Comparison of ENCODE assay signal across 9 cellular contexts in genomic region chr12:54352891-54353874, GRCh38. TPM values are rescaled to one million over a fixed set of nuclear protein-coding genes. Genes with fewer than 3 reads are reported as not detected.
DNase-seq lines count a peak whose midpoint lies in the region; ATAC-seq and TF ChIP-seq lines count a peak whose summit lies in the region.
"Had no signal": no experiment of that assay in that cellular context is flagged by ENCODE, and none has a peak within 500 bp of the region (broad histone marks: within the 10 kb centered on the region; RNA-seq: fewer than 3 reads in every experiment).

No MANE protein-coding gene starts in this region.

- no peak for ATAC-seq in activated CD4-positive, alpha-beta T cell treated with anti-CD3 and anti-CD28 coated beads for 36 hours
- peak; percentile 92 to 97 (median 93) for ATAC-seq in right lobe of liver
- no peak for ATAC-seq in HG03025 (IDR thresholded peaks at IDR 0.05; ENCODE audit: low FRiP score, unreplicated experiment)
- ATAC-seq in GM19467 (IDR thresholded peaks at IDR 0.05; ENCODE audit: unreplicated experiment), result no peak
- no peak for ATAC-seq in GM19023 (IDR thresholded peaks at IDR 0.05; ENCODE audit: unreplicated experiment)

- H3K4me3 ChIP-seq in right lobe of liver, result no peak overlapping the region

- no peaks in the 10 kb centered on the region for H3K27me3 ChIP-seq in right lobe of liver

- no peak for TF ChIP-seq POLR2A in right lobe of liver (IDR thresholded peaks at IDR 0.05)

- H3K9me3 Mint-ChIP-seq in activated CD4-positive, alpha-beta T cell treated with anti-CD3 and anti-CD28 coated beads for 36 hours (ENCODE audit: low read depth), result no peaks in the 10 kb centered on the region
- no peaks in the 10 kb centered on the region for H3K9me3 Mint-ChIP-seq in type B pancreatic cell

- intact Hi-C loops in activated CD4-positive, alpha-beta T cell treated with anti-CD3 and anti-CD28 coated beads for 36 hours (cut with DNase I, micrococcal nuclease), result no loop called here
- intact Hi-C loops in right lobe of liver (cut with DNase I), result no loop called here

- peak overlapping the region; percentile 55 for H3K4me3 Mint-ChIP-seq in activated CD4-positive, alpha-beta T cell treated with anti-CD3 and anti-CD28 coated beads for 36 hours
- H3K4me3 Mint-ChIP-seq in type B pancreatic cell, result peak overlapping the region; percentile 84

- H3K9me3 ChIP-seq in right lobe of liver, result no peaks in the 10 kb centered on the region

- H3K4me1 Mint-ChIP-seq in activated CD4-positive, alpha-beta T cell treated with anti-CD3 and anti-CD28 coated beads for 36 hours, result peaks cover 22% of the 10 kb centered on the region
- peaks cover 77% of the 10 kb centered on the region for H3K4me1 Mint-ChIP-seq in type B pancreatic cell (ENCODE audit: unreplicated experiment)

- peaks cover 23% of the 10 kb centered on the region for H3K36me3 Mint-ChIP-seq in activated CD4-positive, alpha-beta T cell treated with anti-CD3 and anti-CD28 coated beads for 36 hours (ENCODE audit: low read depth)
- peaks cover 19% of the 10 kb centered on the region for H3K36me3 Mint-ChIP-seq in type B pancreatic cell

- peak overlapping the region; percentile 62 to 86 (median 82) for H3K27ac ChIP-seq in right lobe of liver

- TF ChIP-seq CTCF in right lobe of liver (IDR thresholded peaks at IDR 0.05) (no peak), type B pancreatic cell (conservative IDR thresholded peaks at IDR 0.05) (no peak)

- WGBS in right lobe of liver (ENCODE audit: insufficient coverage, low coverage, low lambda C conversion rate, missing lambda C conversion rate), result 31% methylated on average over 1 of the region's 1 CpG

- H3K27me3 Mint-ChIP-seq in activated CD4-positive, alpha-beta T cell treated with anti-CD3 and anti-CD28 coated beads for 36 hours, result no peaks in the 10 kb centered on the region
- H3K27me3 Mint-ChIP-seq in type B pancreatic cell, result no peaks in the 10 kb centered on the region

- POLR2A ChIA-PET in activated CD4-positive, alpha-beta T cell treated with anti-CD3 and anti-CD28 coated beads for 36 hours (lab: Charles Lee), result interaction anchor here (0.6 to 0.9 kb wide), 3 partner anchors 28 to 74 kb away, joined by 3 to 4 read pairs (median 4); partner anchors contain the start of genes COPZ1 and HNRNPA1

- DNase-seq in activated CD4-positive, alpha-beta T cell treated with anti-CD3 and anti-CD28 coated beads for 36 hours, result no peak
- no peak for DNase-seq in activated CD4-positive, alpha-beta T cell treated with anti-CD3 and anti-CD28 coated beads, Interleukin-2, amount 50 U/mL, for 48 hours
- peak; percentile 45 for DNase-seq in astrocyte of the hippocampus (ENCODE audit: low read depth, low spot score)
- peak; percentile 57 to 85 (median 79) for DNase-seq in right lobe of liver
- DNase-seq in type B pancreatic cell (ENCODE audit: extremely low spot score, unreplicated experiment), result no peak

- H3K4me1 ChIP-seq in right lobe of liver, result peaks cover 0 to 28% (median 7%) of the 10 kb centered on the region in 4 donors

- no peak overlapping the region for H3K27ac Mint-ChIP-seq in activated CD4-positive, alpha-beta T cell treated with anti-CD3 and anti-CD28 coated beads for 36 hours
- H3K27ac Mint-ChIP-seq in type B pancreatic cell, result peak overlapping the region; percentile 84

- peaks cover 0 to 33% (median 22%) of the 10 kb centered on the region in 4 donors for H3K36me3 ChIP-seq in right lobe of liver

- CTCF ChIA-PET in activated CD4-positive, alpha-beta T cell treated with anti-CD3 and anti-CD28 coated beads for 36 hours (lab: Charles Lee), result interaction anchor here (0.5 to 2.1 kb wide), 14 partner anchors 7 to 1645 kb away, joined by 3 to 17 read pairs (median 4); partner anchors contain the start of gene COPZ1

RNA-seq across cellular contexts. Expression of gene GPR84, which starts 11.1 kb away (rescaled TPM):
- 1 to 10 TPM in 1 of 2 experiments, under 1 TPM in 1; 0.98 to 1.7 TPM for total RNA-seq in activated CD4-positive, alpha-beta T cell treated with anti-CD3 and anti-CD28 coated beads for 36 hours
- total RNA-seq in right lobe of liver, result under 1 TPM in 1 of 6 experiments, not detected in 5; 0.35 TPM
- not detected in 2 replicates for total RNA-seq in type B pancreatic cell (ENCODE audit: low replicate concordance)
- total RNA-seq: LHCN-M2 had no signal

RNA-seq across cellular contexts. Expression of gene COPZ1, which starts 28.3 kb away (rescaled TPM):
- 10 to 100 TPM; 95.2 to 98.7 TPM for total RNA-seq in activated CD4-positive, alpha-beta T cell treated with anti-CD3 and anti-CD28 coated beads for 36 hours
- total RNA-seq in right lobe of liver (10 to 100 TPM; 67.3 to 89.2 (median 74.9) TPM), type B pancreatic cell (ENCODE audit: low replicate concordance) (196 and 229 TPM in 2 replicates)

RNA-seq across cellular contexts. Expression of gene ZNF385A, which starts 31.4 kb away (rescaled TPM):
- total RNA-seq in activated CD4-positive, alpha-beta T cell treated with anti-CD3 and anti-CD28 coated beads for 36 hours, result under 1 TPM; 0.73 to 0.74 TPM
- total RNA-seq in right lobe of liver (1 to 10 TPM; 2.4 to 9.3 (median 3.7) TPM), type B pancreatic cell (ENCODE audit: low replicate concordance) (29.5 and 47.3 TPM in 2 replicates)

RNA-seq across cellular contexts. Expression of gene NFE2, which starts 52.4 kb away (rescaled TPM):
- total RNA-seq in activated CD4-positive, alpha-beta T cell treated with anti-CD3 and anti-CD28 coated beads for 36 hours, result not detected
- total RNA-seq in right lobe of liver, result 1 to 10 TPM in 3 of 6 experiments, under 1 TPM in 3; 0.46 to 2.8 (median 0.99) TPM
- 0.24 and 0.65 TPM in 2 replicates for total RNA-seq in type B pancreatic cell (ENCODE audit: low replicate concordance)

Comparison
In these comparisons a context has a peak if more than half of its experiments do, and no peak if none do; other contexts are left out.
1. ATAC-seq: peak in right lobe of liver (4 of 4); none in activated CD4-positive, alpha-beta T cell treated with anti-CD3 and anti-CD28 coated beads for 36 hours (single experiment), HG03025 (single experiment), GM19467 (single experiment) and GM19023 (single experiment).
2. DNase-seq: peak in astrocyte of the hippocampus (single experiment) and right lobe of liver (3 of 3); none in activated CD4-positive, alpha-beta T cell treated with anti-CD3 and anti-CD28 coated beads for 36 hours (single experiment), activated CD4-positive, alpha-beta T cell treated with anti-CD3 and anti-CD28 coated beads, Interleukin-2, amount 50 U/mL, for 48 hours (0 of 2) and type B pancreatic cell (single experiment).